Comparison of ENCODE assay signal across 8 cellular contexts in genomic region chr10:72340510-72340895, GRCh38. TPM values are rescaled to one million over a fixed set of nuclear protein-coding genes. Genes with fewer than 3 reads are reported as not detected.
DNase-seq lines count a peak whose midpoint lies in the region; ATAC-seq and TF ChIP-seq lines count a peak whose summit lies in the region.

No MANE protein-coding gene starts in this region.

- H3K4me1 ChIP-seq in lung (ENCODE audit: control insufficient read depth in 2 of 2, insufficient read depth in 2 of 2, low read length in 2 of 2) = peaks cover 0 to 13% of the 10 kb centered on the region in 2 donors

- peaks cover 0 to 1% of the 10 kb centered on the region in 2 donors for H3K9me3 ChIP-seq in lung (ENCODE audit: control insufficient read depth in 2 of 2, insufficient read depth in 1 of 2, low read length in 1 of 2)

- DNase-seq in GDM1 (lab: John Stamatoyannopoulos, UW) (peak; percentile 20), Kasumi-1 (lab: John Stamatoyannopoulos, UW) (peak; percentile 67 to 82), choroid plexus epithelial cell (ENCODE audit: low read depth) (peak; percentile 75), lung (ENCODE audit: low spot score) (peak; percentile 72), SHP77 treated with DMSO at 0.1 percent for 48 hours (lab: John Stamatoyannopoulos, UW) (no peak)
- DNase-seq in activated CD4-positive, alpha-beta T cell treated with anti-CD3 and anti-CD28 coated beads for 4 hours = peak; percentile 71 to 79
- DNase-seq in stimulated activated naive CD8-positive, alpha-beta T cell treated with anti-CD3 and anti-CD28 coated beads, Interleukin-15, Interleukin-2, amounts not matched to agents 100 U/mL and 50 U/mL, for 24 hours = peak; percentile 88

- peak overlapping the region in 1 of 2 donors; percentile 76 for H3K27ac ChIP-seq in lung (ENCODE audit: low read depth in 1 of 2, low read length in 1 of 2)

- WGBS in lung, 2 donors = 57 to 61% methylated on average over 15 of the region's 15 CpGs

- peaks cover 8 to 55% of the 10 kb centered on the region in 2 donors for H3K36me3 ChIP-seq in lung (ENCODE audit: control insufficient read depth in 2 of 2, insufficient read depth in 2 of 2, low read length in 2 of 2)

- no peak overlapping the region for H3K4me3 ChIP-seq in choroid plexus epithelial cell (ENCODE audit: low read depth, low read length)
- H3K4me3 ChIP-seq in lung = no peak overlapping the region

- TF ChIP-seq CTCF in choroid plexus epithelial cell (conservative IDR thresholded peaks at IDR 0.05; ENCODE audit: low read depth, low read length) = peak; percentile 96
- TF ChIP-seq CTCF in lung (IDR thresholded peaks at IDR 0.05; ENCODE audit: control extremely low read depth, extremely low read depth) = peak; percentile 74

- H3K27me3 ChIP-seq in lung (ENCODE audit: control insufficient read depth, insufficient read depth) = no peaks in the 10 kb centered on the region

- ATAC-seq in lung (ENCODE audit: insufficient read depth, low FRiP score) = peak; percentile 22
- peak; percentile 63 for ATAC-seq in stimulated activated naive CD8-positive, alpha-beta T cell treated with anti-CD3 and anti-CD28 coated beads, Interleukin-15, Interleukin-2, amounts not matched to agents 100 U/mL and 50 U/mL, for 24 hours
- no peak for ATAC-seq in GM21723 (IDR thresholded peaks at IDR 0.05; ENCODE audit: unreplicated experiment)

RNA-seq across cellular contexts. Expression of gene DNAJB12, which starts 14.2 kb away (rescaled TPM):
- 10 to 100 TPM; 34.0 to 38.7 TPM for total RNA-seq in lung
- polyA plus RNA-seq in lung = 10 to 100 TPM; 30.0 to 30.2 TPM
